Comparison of ENCODE assay signal across 1 cellular context in the genomic region with DNA sequence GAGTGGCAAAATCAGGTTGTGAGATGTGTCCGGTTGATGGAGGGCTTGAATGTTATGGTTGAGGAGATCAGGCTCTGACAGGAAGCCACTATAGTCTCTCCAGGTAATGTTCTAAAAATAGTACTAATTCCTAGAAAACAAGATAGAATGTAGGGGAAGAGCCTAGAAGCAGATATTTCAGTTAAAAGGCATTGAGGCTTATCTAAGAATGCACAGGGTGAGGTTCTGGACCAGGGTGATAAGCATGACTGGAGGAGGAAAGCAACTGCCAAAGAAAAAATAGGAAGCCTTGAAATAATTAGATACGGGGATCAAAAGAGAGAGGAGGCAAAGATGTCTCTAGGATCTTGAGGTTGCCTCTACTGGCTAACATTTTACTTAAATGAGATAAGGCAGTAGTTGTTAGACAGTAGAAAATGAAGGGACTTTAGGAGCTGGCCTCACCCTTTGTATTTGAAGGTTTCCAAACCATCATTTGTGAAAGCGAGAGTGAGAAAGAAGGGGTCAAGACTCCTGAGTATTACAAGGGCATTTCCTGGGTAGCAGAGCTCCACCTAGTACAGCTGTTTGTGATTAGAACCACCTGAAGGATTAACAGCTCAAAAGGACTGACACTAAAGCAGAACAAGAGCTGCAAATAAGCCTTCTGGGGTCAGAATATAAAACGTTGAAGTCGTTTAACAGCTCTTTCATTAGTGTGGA.
TF ChIP-seq lines count a peak whose summit lies in the region.

No MANE protein-coding gene starts in this region.

TF ChIP-seq in K562, 482 proteins besides CTCF, POLR2A, EP300 and RAD21 (continued from another document and continues in another):
- TF ChIP-seq EGR1 (conservative IDR thresholded peaks at IDR 0.05) (no peak; the same call in 1 of the 2 replicates), ASH1L (IDR thresholded peaks at IDR 0.05; ENCODE audit: borderline replicate concordance, low read depth, partially characterized antibody) (no peak), ZNF347 (CRISPR knock-in tag; IDR thresholded peaks at IDR 0.05; ENCODE audit: low read depth) (no peak), ZNF232 (CRISPR knock-in tag; IDR thresholded peaks at IDR 0.05) (no peak), ZNF717 (CRISPR knock-in tag; IDR thresholded peaks at IDR 0.05) (no peak), ZC3H11A (IDR thresholded peaks at IDR 0.05; ENCODE audit: low read depth, low read length) (no peak), PURB (CRISPR knock-in tag; IDR thresholded peaks at IDR 0.05; ENCODE audit: low read depth) (no peak), CREBBP (IDR thresholded peaks at IDR 0.05; ENCODE audit: low read depth, low read length) (no peak), HEY1 (CRISPR knock-in tag; IDR thresholded peaks at IDR 0.05; ENCODE audit: borderline replicate concordance) (no peak), ZNF780A (CRISPR knock-in tag; IDR thresholded peaks at IDR 0.05) (no peak), ELF2 (CRISPR knock-in tag; IDR thresholded peaks at IDR 0.05) (no peak), SOX6 (IDR thresholded peaks at IDR 0.05) (peak; percentile 99), ETV1 (tag; conservative IDR thresholded peaks at IDR 0.05; ENCODE audit: low read depth) (peak; percentile 87), MBD2 (IDR thresholded peaks at IDR 0.05; ENCODE audit: borderline replicate concordance, low read depth) (peak; percentile 85), ZNF57 (CRISPR knock-in tag; IDR thresholded peaks at IDR 0.05) (no peak), ZKSCAN3 (CRISPR knock-in tag; IDR thresholded peaks at IDR 0.05) (no peak), SETDB1 (IDR thresholded peaks at IDR 0.05; ENCODE audit: low read length) (no peak), TRIM28 (IDR thresholded peaks at IDR 0.05) (peak; percentile 53; the same call in 1 of the 2 replicates), MCM5 (IDR thresholded peaks at IDR 0.05; ENCODE audit: low read depth) (no peak), RBM25 (IDR thresholded peaks at IDR 0.05; ENCODE audit: low read depth, low read length, severe bottlenecking) (no peak), ELF4 (CRISPR knock-in tag; IDR thresholded peaks at IDR 0.05) (peak; percentile 94), ZNF444 (CRISPR knock-in tag; IDR thresholded peaks at IDR 0.05) (peak; percentile 60; the same call in 1 of the 2 replicates), KDM4B (IDR thresholded peaks at IDR 0.05; ENCODE audit: borderline replicate concordance in 2 of 2, low read depth in 1 of 2) (no peak)
- TF ChIP-seq, protein P1, sequence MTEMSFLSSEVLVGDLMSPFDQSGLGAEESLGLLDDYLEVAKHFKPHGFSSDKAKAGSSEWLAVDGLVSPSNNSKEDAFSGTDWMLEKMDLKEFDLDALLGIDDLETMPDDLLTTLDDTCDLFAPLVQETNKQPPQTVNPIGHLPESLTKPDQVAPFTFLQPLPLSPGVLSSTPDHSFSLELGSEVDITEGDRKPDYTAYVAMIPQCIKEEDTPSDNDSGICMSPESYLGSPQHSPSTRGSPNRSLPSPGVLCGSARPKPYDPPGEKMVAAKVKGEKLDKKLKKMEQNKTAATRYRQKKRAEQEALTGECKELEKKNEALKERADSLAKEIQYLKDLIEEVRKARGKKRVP (CRISPR knock-in tag; IDR thresholded peaks at IDR 0.05): peak; percentile 56; the same call in 1 of the 2 replicates
- TF ChIP-seq, protein P2, sequence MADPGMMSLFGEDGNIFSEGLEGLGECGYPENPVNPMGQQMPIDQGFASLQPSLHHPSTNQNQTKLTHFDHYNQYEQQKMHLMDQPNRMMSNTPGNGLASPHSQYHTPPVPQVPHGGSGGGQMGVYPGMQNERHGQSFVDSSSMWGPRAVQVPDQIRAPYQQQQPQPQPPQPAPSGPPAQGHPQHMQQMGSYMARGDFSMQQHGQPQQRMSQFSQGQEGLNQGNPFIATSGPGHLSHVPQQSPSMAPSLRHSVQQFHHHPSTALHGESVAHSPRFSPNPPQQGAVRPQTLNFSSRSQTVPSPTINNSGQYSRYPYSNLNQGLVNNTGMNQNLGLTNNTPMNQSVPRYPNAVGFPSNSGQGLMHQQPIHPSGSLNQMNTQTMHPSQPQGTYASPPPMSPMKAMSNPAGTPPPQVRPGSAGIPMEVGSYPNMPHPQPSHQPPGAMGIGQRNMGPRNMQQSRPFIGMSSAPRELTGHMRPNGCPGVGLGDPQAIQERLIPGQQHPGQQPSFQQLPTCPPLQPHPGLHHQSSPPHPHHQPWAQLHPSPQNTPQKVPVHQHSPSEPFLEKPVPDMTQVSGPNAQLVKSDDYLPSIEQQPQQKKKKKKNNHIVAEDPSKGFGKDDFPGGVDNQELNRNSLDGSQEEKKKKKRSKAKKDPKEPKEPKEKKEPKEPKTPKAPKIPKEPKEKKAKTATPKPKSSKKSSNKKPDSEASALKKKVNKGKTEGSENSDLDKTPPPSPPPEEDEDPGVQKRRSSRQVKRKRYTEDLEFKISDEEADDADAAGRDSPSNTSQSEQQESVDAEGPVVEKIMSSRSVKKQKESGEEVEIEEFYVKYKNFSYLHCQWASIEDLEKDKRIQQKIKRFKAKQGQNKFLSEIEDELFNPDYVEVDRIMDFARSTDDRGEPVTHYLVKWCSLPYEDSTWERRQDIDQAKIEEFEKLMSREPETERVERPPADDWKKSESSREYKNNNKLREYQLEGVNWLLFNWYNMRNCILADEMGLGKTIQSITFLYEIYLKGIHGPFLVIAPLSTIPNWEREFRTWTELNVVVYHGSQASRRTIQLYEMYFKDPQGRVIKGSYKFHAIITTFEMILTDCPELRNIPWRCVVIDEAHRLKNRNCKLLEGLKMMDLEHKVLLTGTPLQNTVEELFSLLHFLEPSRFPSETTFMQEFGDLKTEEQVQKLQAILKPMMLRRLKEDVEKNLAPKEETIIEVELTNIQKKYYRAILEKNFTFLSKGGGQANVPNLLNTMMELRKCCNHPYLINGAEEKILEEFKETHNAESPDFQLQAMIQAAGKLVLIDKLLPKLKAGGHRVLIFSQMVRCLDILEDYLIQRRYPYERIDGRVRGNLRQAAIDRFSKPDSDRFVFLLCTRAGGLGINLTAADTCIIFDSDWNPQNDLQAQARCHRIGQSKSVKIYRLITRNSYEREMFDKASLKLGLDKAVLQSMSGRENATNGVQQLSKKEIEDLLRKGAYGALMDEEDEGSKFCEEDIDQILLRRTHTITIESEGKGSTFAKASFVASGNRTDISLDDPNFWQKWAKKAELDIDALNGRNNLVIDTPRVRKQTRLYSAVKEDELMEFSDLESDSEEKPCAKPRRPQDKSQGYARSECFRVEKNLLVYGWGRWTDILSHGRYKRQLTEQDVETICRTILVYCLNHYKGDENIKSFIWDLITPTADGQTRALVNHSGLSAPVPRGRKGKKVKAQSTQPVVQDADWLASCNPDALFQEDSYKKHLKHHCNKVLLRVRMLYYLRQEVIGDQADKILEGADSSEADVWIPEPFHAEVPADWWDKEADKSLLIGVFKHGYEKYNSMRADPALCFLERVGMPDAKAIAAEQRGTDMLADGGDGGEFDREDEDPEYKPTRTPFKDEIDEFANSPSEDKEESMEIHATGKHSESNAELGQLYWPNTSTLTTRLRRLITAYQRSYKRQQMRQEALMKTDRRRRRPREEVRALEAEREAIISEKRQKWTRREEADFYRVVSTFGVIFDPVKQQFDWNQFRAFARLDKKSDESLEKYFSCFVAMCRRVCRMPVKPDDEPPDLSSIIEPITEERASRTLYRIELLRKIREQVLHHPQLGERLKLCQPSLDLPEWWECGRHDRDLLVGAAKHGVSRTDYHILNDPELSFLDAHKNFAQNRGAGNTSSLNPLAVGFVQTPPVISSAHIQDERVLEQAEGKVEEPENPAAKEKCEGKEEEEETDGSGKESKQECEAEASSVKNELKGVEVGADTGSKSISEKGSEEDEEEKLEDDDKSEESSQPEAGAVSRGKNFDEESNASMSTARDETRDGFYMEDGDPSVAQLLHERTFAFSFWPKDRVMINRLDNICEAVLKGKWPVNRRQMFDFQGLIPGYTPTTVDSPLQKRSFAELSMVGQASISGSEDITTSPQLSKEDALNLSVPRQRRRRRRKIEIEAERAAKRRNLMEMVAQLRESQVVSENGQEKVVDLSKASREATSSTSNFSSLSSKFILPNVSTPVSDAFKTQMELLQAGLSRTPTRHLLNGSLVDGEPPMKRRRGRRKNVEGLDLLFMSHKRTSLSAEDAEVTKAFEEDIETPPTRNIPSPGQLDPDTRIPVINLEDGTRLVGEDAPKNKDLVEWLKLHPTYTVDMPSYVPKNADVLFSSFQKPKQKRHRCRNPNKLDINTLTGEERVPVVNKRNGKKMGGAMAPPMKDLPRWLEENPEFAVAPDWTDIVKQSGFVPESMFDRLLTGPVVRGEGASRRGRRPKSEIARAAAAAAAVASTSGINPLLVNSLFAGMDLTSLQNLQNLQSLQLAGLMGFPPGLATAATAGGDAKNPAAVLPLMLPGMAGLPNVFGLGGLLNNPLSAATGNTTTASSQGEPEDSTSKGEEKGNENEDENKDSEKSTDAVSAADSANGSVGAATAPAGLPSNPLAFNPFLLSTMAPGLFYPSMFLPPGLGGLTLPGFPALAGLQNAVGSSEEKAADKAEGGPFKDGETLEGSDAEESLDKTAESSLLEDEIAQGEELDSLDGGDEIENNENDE (IDR thresholded peaks at IDR 0.05; ENCODE audit: low read depth, low read length): no peak
- TF ChIP-seq, protein P3, sequence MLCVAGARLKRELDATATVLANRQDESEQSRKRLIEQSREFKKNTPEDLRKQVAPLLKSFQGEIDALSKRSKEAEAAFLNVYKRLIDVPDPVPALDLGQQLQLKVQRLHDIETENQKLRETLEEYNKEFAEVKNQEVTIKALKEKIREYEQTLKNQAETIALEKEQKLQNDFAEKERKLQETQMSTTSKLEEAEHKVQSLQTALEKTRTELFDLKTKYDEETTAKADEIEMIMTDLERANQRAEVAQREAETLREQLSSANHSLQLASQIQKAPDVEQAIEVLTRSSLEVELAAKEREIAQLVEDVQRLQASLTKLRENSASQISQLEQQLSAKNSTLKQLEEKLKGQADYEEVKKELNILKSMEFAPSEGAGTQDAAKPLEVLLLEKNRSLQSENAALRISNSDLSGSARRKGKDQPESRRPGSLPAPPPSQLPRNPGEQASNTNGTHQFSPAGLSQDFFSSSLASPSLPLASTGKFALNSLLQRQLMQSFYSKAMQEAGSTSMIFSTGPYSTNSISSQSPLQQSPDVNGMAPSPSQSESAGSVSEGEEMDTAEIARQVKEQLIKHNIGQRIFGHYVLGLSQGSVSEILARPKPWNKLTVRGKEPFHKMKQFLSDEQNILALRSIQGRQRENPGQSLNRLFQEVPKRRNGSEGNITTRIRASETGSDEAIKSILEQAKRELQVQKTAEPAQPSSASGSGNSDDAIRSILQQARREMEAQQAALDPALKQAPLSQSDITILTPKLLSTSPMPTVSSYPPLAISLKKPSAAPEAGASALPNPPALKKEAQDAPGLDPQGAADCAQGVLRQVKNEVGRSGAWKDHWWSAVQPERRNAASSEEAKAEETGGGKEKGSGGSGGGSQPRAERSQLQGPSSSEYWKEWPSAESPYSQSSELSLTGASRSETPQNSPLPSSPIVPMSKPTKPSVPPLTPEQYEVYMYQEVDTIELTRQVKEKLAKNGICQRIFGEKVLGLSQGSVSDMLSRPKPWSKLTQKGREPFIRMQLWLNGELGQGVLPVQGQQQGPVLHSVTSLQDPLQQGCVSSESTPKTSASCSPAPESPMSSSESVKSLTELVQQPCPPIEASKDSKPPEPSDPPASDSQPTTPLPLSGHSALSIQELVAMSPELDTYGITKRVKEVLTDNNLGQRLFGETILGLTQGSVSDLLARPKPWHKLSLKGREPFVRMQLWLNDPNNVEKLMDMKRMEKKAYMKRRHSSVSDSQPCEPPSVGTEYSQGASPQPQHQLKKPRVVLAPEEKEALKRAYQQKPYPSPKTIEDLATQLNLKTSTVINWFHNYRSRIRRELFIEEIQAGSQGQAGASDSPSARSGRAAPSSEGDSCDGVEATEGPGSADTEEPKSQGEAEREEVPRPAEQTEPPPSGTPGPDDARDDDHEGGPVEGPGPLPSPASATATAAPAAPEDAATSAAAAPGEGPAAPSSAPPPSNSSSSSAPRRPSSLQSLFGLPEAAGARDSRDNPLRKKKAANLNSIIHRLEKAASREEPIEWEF (CRISPR knock-in tag; IDR thresholded peaks at IDR 0.05): peak; percentile 89
- TF ChIP-seq, protein P4, sequence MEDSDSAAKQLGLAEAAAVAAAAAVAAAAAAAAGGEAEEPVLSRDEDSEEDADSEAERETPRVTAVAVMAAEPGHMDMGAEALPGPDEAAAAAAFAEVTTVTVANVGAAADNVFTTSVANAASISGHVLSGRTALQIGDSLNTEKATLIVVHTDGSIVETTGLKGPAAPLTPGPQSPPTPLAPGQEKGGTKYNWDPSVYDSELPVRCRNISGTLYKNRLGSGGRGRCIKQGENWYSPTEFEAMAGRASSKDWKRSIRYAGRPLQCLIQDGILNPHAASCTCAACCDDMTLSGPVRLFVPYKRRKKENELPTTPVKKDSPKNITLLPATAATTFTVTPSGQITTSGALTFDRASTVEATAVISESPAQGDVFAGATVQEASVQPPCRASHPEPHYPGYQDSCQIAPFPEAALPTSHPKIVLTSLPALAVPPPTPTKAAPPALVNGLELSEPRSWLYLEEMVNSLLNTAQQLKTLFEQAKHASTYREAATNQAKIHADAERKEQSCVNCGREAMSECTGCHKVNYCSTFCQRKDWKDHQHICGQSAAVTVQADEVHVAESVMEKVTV (CRISPR knock-in tag; IDR thresholded peaks at IDR 0.05): 0 out of 2 replicates have a peak, but pooled peaks have one; percentile 42
- TF ChIP-seq, protein P5, sequence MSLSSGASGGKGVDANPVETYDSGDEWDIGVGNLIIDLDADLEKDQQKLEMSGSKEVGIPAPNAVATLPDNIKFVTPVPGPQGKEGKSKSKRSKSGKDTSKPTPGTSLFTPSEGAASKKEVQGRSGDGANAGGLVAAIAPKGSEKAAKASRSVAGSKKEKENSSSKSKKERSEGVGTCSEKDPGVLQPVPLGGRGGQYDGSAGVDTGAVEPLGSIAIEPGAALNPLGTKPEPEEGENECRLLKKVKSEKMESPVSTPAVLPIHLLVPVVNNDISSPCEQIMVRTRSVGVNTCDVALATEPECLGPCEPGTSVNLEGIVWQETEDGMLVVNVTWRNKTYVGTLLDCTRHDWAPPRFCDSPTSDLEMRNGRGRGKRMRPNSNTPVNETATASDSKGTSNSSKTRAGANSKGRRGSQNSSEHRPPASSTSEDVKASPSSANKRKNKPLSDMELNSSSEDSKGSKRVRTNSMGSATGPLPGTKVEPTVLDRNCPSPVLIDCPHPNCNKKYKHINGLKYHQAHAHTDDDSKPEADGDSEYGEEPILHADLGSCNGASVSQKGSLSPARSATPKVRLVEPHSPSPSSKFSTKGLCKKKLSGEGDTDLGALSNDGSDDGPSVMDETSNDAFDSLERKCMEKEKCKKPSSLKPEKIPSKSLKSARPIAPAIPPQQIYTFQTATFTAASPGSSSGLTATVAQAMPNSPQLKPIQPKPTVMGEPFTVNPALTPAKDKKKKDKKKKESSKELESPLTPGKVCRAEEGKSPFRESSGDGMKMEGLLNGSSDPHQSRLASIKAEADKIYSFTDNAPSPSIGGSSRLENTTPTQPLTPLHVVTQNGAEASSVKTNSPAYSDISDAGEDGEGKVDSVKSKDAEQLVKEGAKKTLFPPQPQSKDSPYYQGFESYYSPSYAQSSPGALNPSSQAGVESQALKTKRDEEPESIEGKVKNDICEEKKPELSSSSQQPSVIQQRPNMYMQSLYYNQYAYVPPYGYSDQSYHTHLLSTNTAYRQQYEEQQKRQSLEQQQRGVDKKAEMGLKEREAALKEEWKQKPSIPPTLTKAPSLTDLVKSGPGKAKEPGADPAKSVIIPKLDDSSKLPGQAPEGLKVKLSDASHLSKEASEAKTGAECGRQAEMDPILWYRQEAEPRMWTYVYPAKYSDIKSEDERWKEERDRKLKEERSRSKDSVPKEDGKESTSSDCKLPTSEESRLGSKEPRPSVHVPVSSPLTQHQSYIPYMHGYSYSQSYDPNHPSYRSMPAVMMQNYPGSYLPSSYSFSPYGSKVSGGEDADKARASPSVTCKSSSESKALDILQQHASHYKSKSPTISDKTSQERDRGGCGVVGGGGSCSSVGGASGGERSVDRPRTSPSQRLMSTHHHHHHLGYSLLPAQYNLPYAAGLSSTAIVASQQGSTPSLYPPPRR (CRISPR knock-in tag; IDR thresholded peaks at IDR 0.05; ENCODE audit: borderline replicate concordance): 0 out of 2 replicates have a peak, but pooled peaks have one; percentile 28
